ENCODE assay signal across 8 cellular contexts in genomic region chr7:113698556-113699220, GRCh38.
DNase-seq lines count a peak whose midpoint lies in the region; ATAC-seq and TF ChIP-seq lines count a peak whose summit lies in the region.

No MANE protein-coding gene starts in this region.

- DNase-seq in NCI-H146 (lab: John Stamatoyannopoulos, UW), result peak; percentile 19
- no peak for DNase-seq in NCI-H146 treated with DMSO at 0.1 percent for 48 hours (lab: John Stamatoyannopoulos, UW; ENCODE audit: unreplicated experiment)
- DNase-seq in RKO (ENCODE audit: low spot score), result peak; percentile 61
- DNase-seq in fibroblast of pulmonary artery (ENCODE audit: low read depth), result peak; percentile 55
- DNase-seq in testis, result peak; percentile 25

- no peaks in the 10 kb centered on the region for H3K9me3 ChIP-seq in testis

- no peak for TF ChIP-seq POLR2A in testis (IDR thresholded peaks at IDR 0.05)

- 43 to 44% methylated on average over 6 of the region's 6 CpGs for WGBS in testis, 2 donors

- no peaks in the 10 kb centered on the region for H3K27me3 ChIP-seq in testis

- ATAC-seq in HG02981 (IDR thresholded peaks at IDR 0.05; ENCODE audit: unreplicated experiment) (peak; percentile 76), HG02610 (IDR thresholded peaks at IDR 0.05; ENCODE audit: unreplicated experiment) (no peak), GM21825 (IDR thresholded peaks at IDR 0.05; ENCODE audit: unreplicated experiment) (no peak)

- TF ChIP-seq CTCF in fibroblast of pulmonary artery (IDR thresholded peaks at IDR 0.05; ENCODE audit: low read length, missing control alignments) (peak; percentile 81), testis (IDR thresholded peaks at IDR 0.05) (peak; percentile 12 to 47 (median 24))

- H3K4me3 ChIP-seq in fibroblast of pulmonary artery (replicated peaks; ENCODE audit: low read depth, low read length) (no peak overlapping the region), testis (no peak overlapping the region)

- no peak overlapping the region for H3K27ac ChIP-seq in testis

- intact Hi-C loops in testis (cut with DNase I; ENCODE audit: low total_unique reads), result no loop called here

- no peaks in the 10 kb centered on the region for H3K36me3 ChIP-seq in testis (ENCODE audit: low read depth, missing control alignments)

- H3K4me1 ChIP-seq in testis, result no peaks in the 10 kb centered on the region
